8 cellular contexts compared by ENCODE assay signal in genomic region chr1:156102634-156103511, GRCh38. TPM values are rescaled to one million over a fixed set of nuclear protein-coding genes. Genes with fewer than 3 reads are reported as not detected.
A peak's percentile ranks its signal among the peaks of the same experiment; 100 is the strongest.
DNase-seq lines count a peak whose midpoint lies in the region; ATAC-seq and TF ChIP-seq lines count a peak whose summit lies in the region.

No MANE protein-coding gene starts in this region.

- no peaks in the 10 kb centered on the region for H3K9me3 ChIP-seq in cardiac muscle cell (ENCODE audit: low read depth)
- no peaks in the 10 kb centered on the region for H3K9me3 ChIP-seq in lung (ENCODE audit: control insufficient read depth in 2 of 2, insufficient read depth in 1 of 2, low read length in 1 of 2)
- H3K9me3 ChIP-seq in upper lobe of right lung = no peaks in the 10 kb centered on the region

- DNase-seq in cardiac muscle cell (ENCODE audit: low read depth in 1 of 2, low spot score in 1 of 2) (peak in 1 of 2 donors; percentile 54), Right ventricle myocardium inferior (ENCODE audit: missing footprints) (no peak), astrocyte of the spinal cord (ENCODE audit: low read depth, low spot score) (peak; percentile 73), lung (ENCODE audit: low spot score) (no peak), upper lobe of right lung (no peak), GM13977 (ENCODE audit: low spot score) (no peak)

- H3K27ac ChIP-seq in cardiac muscle cell = peak overlapping the region; percentile 98
- peak overlapping the region; percentile 24 to 97 for H3K27ac ChIP-seq in lung (ENCODE audit: low read depth in 1 of 2, low read length in 1 of 2)
- H3K27ac ChIP-seq in upper lobe of right lung = peak overlapping the region; percentile 97

- H3K4me3 ChIP-seq in cardiac muscle cell = no peak overlapping the region
- H3K4me3 ChIP-seq in astrocyte of the spinal cord (ENCODE audit: low read depth, low read length) = no peak overlapping the region
- H3K4me3 ChIP-seq in lung = no peak overlapping the region
- no peak overlapping the region for H3K4me3 ChIP-seq in upper lobe of right lung

- H3K36me3 ChIP-seq in cardiac muscle cell (no peaks in the 10 kb centered on the region), lung (ENCODE audit: control insufficient read depth in 2 of 2, insufficient read depth in 2 of 2, low read length in 2 of 2) (no peaks in the 10 kb centered on the region), upper lobe of right lung (no peaks in the 10 kb centered on the region)

- WGBS in lung, 2 donors = 68 to 69% methylated on average over 16 of the region's 16 CpGs

- in situ Hi-C loops in astrocyte of the spinal cord (cut with HindIII; ENCODE audit: low sequenced_read_pairs) = no loop called here
- in situ Hi-C loops in GM13977 (cut with MboI; ENCODE audit: low pct_unique_long_range_greater_than_20kb, low sequenced_read_pairs, unreplicated experiment) = no loop called here

- intact Hi-C loops in Right ventricle myocardium inferior (cut with DNase I) = no loop called here
- intact Hi-C loops in upper lobe of right lung (cut with DNase I) = no loop called here

- TF ChIP-seq CTCF in cardiac muscle cell (IDR thresholded peaks at IDR 0.05; ENCODE audit: low read depth, low read length) (no peak), astrocyte of the spinal cord (IDR thresholded peaks at IDR 0.05; ENCODE audit: low read depth, low read length) (no peak), lung (IDR thresholded peaks at IDR 0.05; ENCODE audit: control extremely low read depth, extremely low read depth) (no peak), upper lobe of right lung (IDR thresholded peaks at IDR 0.05) (no peak), GM13977 (IDR thresholded peaks at IDR 0.05; ENCODE audit: extremely low read depth, insufficient read depth, missing control alignments) (no peak)

- H3K4me1 ChIP-seq in cardiac muscle cell (ENCODE audit: low read depth) = peaks cover 45% of the 10 kb centered on the region
- peaks cover 14 to 41% of the 10 kb centered on the region in 2 donors for H3K4me1 ChIP-seq in lung (ENCODE audit: control insufficient read depth in 2 of 2, insufficient read depth in 2 of 2, low read length in 2 of 2)
- H3K4me1 ChIP-seq in upper lobe of right lung = peaks cover 48% of the 10 kb centered on the region

- no peak for ATAC-seq in Right ventricle myocardium inferior
- ATAC-seq in lung (ENCODE audit: insufficient read depth, low FRiP score) = no peak
- ATAC-seq in upper lobe of right lung = peak; percentile 18
- no peak for ATAC-seq in HG03565 (IDR thresholded peaks at IDR 0.05; ENCODE audit: unreplicated experiment)
- ATAC-seq in GM21576 (IDR thresholded peaks at IDR 0.05; ENCODE audit: unreplicated experiment) = no peak

- H3K27me3 ChIP-seq in cardiac muscle cell (no peaks in the 10 kb centered on the region), lung (ENCODE audit: control insufficient read depth, insufficient read depth) (no peaks in the 10 kb centered on the region), upper lobe of right lung (no peaks in the 10 kb centered on the region)

RNA-seq across cellular contexts. Expression of gene LMNA, which starts 11.6 kb away (rescaled TPM):
- total RNA-seq in cardiac muscle cell = 128 and 139 TPM in 2 replicates
- polyA plus RNA-seq in cardiac muscle cell = 99.4 and 149 TPM in 2 replicates
- total RNA-seq in Right ventricle myocardium inferior = 288 TPM
- total RNA-seq in lung = 100 to 1,000 TPM; 182 to 547 TPM
- polyA plus RNA-seq in lung = 100 to 1,000 TPM; 163 to 205 TPM
- total RNA-seq in upper lobe of right lung = 235 TPM

RNA-seq across cellular contexts. Expression of gene MEX3A, which starts 20.6 kb away (rescaled TPM):
- total RNA-seq in cardiac muscle cell = 48.8 and 58.6 TPM in 2 replicates
- 17.2 and 24.8 TPM in 2 replicates for polyA plus RNA-seq in cardiac muscle cell
- total RNA-seq in Right ventricle myocardium inferior = 0.24 TPM
- 1 to 10 TPM; 1.1 to 8.1 TPM for total RNA-seq in lung
- under 1 TPM; 0.26 to 1.00 TPM for polyA plus RNA-seq in lung
- total RNA-seq in upper lobe of right lung = 0.52 TPM

RNA-seq across cellular contexts. Expression of gene RAB25, which starts 41.9 kb away (rescaled TPM):
- total RNA-seq in cardiac muscle cell = 1.6 and 3.1 TPM in 2 replicates
- polyA plus RNA-seq in cardiac muscle cell = 2.1 and 2.4 TPM in 2 replicates
- total RNA-seq in Right ventricle myocardium inferior = not detected
- 10 to 100 TPM; 62.7 to 75.2 TPM for total RNA-seq in lung
- polyA plus RNA-seq in lung = 100 to 1,000 TPM in 1 of 2 donors, 10 to 100 TPM in 1; 99.2 to 156 TPM
- total RNA-seq in upper lobe of right lung = 62.0 TPM

RNA-seq across cellular contexts. Expression of gene LAMTOR2, which starts 48.3 kb away (rescaled TPM):
- total RNA-seq in cardiac muscle cell (75.5 and 116 TPM in 2 replicates), Right ventricle myocardium inferior (63.8 TPM), lung (10 to 100 TPM; 71.2 to 71.5 TPM), upper lobe of right lung (49.7 TPM)
- polyA plus RNA-seq in cardiac muscle cell (199 and 208 TPM in 2 replicates), lung (100 to 1,000 TPM; 135 to 143 TPM)

RNA-seq across cellular contexts. Expression of gene UBQLN4, which starts 49.3 kb away (rescaled TPM):
- total RNA-seq in cardiac muscle cell = 43.1 and 51.0 TPM in 2 replicates
- 29.2 and 38.5 TPM in 2 replicates for polyA plus RNA-seq in cardiac muscle cell
- 33.5 TPM for total RNA-seq in Right ventricle myocardium inferior
- total RNA-seq in lung = 10 to 100 TPM; 25.0 to 27.2 TPM
- polyA plus RNA-seq in lung = 10 to 100 TPM; 16.2 to 20.8 TPM
- total RNA-seq in upper lobe of right lung = 37.0 TPM

Comparison
In these comparisons a context has a peak if more than half of its experiments do, and no peak if none do; other contexts are left out.
1. RNA of gene RAB25, which starts 41.9 kb away (total RNA-seq): 62.7 to 75.2 TPM in lung and 62.0 TPM in upper lobe of right lung (single experiment); 1.6 to 3.1 TPM in cardiac muscle cell and not detected in Right ventricle myocardium inferior (single experiment); every median in the first group is over 10 times any median in the second.
2. Peak in every context shown above with its lines, with median percentiles within 50 percentile points of each other: H3K27ac ChIP-seq.